ENCODE assay signal across 8 cellular contexts in genomic region chr17:76523084-76524037, GRCh38. TPM values are rescaled to one million over a fixed set of nuclear protein-coding genes. Genes with fewer than 3 reads are reported as not detected.
DNase-seq lines count a peak whose midpoint lies in the region; ATAC-seq and TF ChIP-seq lines count a peak whose summit lies in the region.

No MANE protein-coding gene starts in this region.

- H3K4me3 ChIP-seq in OCI-LY1 (ENCODE audit: low read depth, low read length, poor library complexity, severe bottlenecking) (no peak overlapping the region), neural progenitor cell (no peak overlapping the region), stomach (no peak overlapping the region)

- peaks cover 12% of the 10 kb centered on the region for H3K4me1 ChIP-seq in OCI-LY1 (ENCODE audit: insufficient read depth, low read length, severe bottlenecking)
- peaks cover 3% of the 10 kb centered on the region for H3K4me1 ChIP-seq in neural progenitor cell
- peaks cover 13 to 43% (median 29%) of the 10 kb centered on the region in 4 donors for H3K4me1 ChIP-seq in stomach

- ATAC-seq in HG03432 (IDR thresholded peaks at IDR 0.05; ENCODE audit: unreplicated experiment) (peak; percentile 38), HG03095 (IDR thresholded peaks at IDR 0.05; ENCODE audit: unreplicated experiment) (no peak)

- H4K20me1 ChIP-seq in OCI-LY1 (ENCODE audit: insufficient read depth, low read length) (no peaks in the 10 kb centered on the region), neural progenitor cell (ENCODE audit: low read depth) (no peaks in the 10 kb centered on the region)

- no peaks in the 10 kb centered on the region for H3K9me2 ChIP-seq in OCI-LY1 (ENCODE audit: low read depth, low read length)

- H3K9ac ChIP-seq in OCI-LY1 (ENCODE audit: low read length) = no peak overlapping the region
- no peak overlapping the region for H3K9ac ChIP-seq in neural progenitor cell

- peaks cover 47% of the 10 kb centered on the region for H3K27me3 Mint-ChIP-seq in Calu3 (ENCODE audit: unreplicated experiment)
- H3K27me3 Mint-ChIP-seq in neural progenitor cell (ENCODE audit: insufficient read depth, low read depth) = peaks cover 12% of the 10 kb centered on the region

- H3K27ac ChIP-seq in OCI-LY1 (ENCODE audit: low read depth, low read length, poor library complexity, severe bottlenecking) (no peak overlapping the region), neural progenitor cell (no peak overlapping the region), stomach (no peak overlapping the region)

- no peak overlapping the region for H2AFZ ChIP-seq in OCI-LY1 (ENCODE audit: low read length)
- H2AFZ ChIP-seq in neural progenitor cell (replicated peaks) = no peak overlapping the region

- WGBS in stomach, 5 donors = 21 to 36% (median 22%) methylated on average over 23 to 35 of the region's 35 CpGs

- H3K36me3 ChIP-seq in OCI-LY1 (ENCODE audit: insufficient read depth, low read length) = no peaks in the 10 kb centered on the region
- H3K36me3 ChIP-seq in neural progenitor cell = no peaks in the 10 kb centered on the region
- H3K36me3 ChIP-seq in stomach = no peaks in the 10 kb centered on the region

- no peaks in the 10 kb centered on the region for H3K9me3 Mint-ChIP-seq in Calu3 (ENCODE audit: low read depth, unreplicated experiment)
- H3K9me3 Mint-ChIP-seq in neural progenitor cell = no peaks in the 10 kb centered on the region

- no peak overlapping the region for H3K4me2 ChIP-seq in OCI-LY1 (ENCODE audit: low read length)
- H3K4me2 ChIP-seq in neural progenitor cell = no peak overlapping the region

- no peak for TF ChIP-seq EP300 in stomach (IDR thresholded peaks at IDR 0.05)

- H3K4me3 Mint-ChIP-seq in Calu3 (ENCODE audit: low read depth, unreplicated experiment) = no peak overlapping the region
- no peak overlapping the region for H3K4me3 Mint-ChIP-seq in neural progenitor cell

- H3K79me2 ChIP-seq in OCI-LY1 (ENCODE audit: insufficient read depth, low read length) (no peaks in the 10 kb centered on the region), neural progenitor cell (ENCODE audit: low read depth) (no peaks in the 10 kb centered on the region)

- H3K4me1 Mint-ChIP-seq in Calu3 (ENCODE audit: low read depth, unreplicated experiment) (peaks cover 23% of the 10 kb centered on the region), neural progenitor cell (peaks cover 18% of the 10 kb centered on the region)

- H3K9me3 ChIP-seq in OCI-LY1 (ENCODE audit: low read length) (no peaks in the 10 kb centered on the region), neural progenitor cell (ENCODE audit: low read depth) (no peaks in the 10 kb centered on the region), stomach (no peaks in the 10 kb centered on the region)

- TF ChIP-seq CTCF in Calu3 (IDR thresholded peaks at IDR 0.05; ENCODE audit: unreplicated experiment) (peak; percentile 97), OCI-LY1 (IDR thresholded peaks at IDR 0.05; ENCODE audit: low read length) (peak; percentile 96), neural progenitor cell (IDR thresholded peaks at IDR 0.05) (peak; percentile 99), stomach (IDR thresholded peaks at IDR 0.05) (peak in 6 of 7 experiments; percentile 84 to 100 (median 98))

- no peak overlapping the region for H3K27ac Mint-ChIP-seq in Calu3 (ENCODE audit: unreplicated experiment)
- H3K27ac Mint-ChIP-seq in neural progenitor cell = no peak overlapping the region

- CTCF ChIA-PET in Calu3 (lab: Charles Lee) = interaction anchor here (1.0 to 1.6 kb wide), 8 partner anchors 17 to 190 kb away, joined by 3 to 8 read pairs (median 4); partner anchors contain the start of genes PRCD and ST6GALNAC2

- H3F3A ChIP-seq in OCI-LY1 (ENCODE audit: insufficient read depth, low read length) (no peaks in the 10 kb centered on the region), neural progenitor cell (ENCODE audit: low read depth) (peaks cover 9% of the 10 kb centered on the region)

- no peak for TF ChIP-seq POLR2A in stomach (IDR thresholded peaks at IDR 0.05)

- H3K27me3 ChIP-seq in OCI-LY1 (ENCODE audit: insufficient read depth, low read length) (0 out of 2 replicates have a peak, but pooled peaks cover 6% of the 10 kb centered on the region), neural progenitor cell (peaks cover 16% of the 10 kb centered on the region), stomach (peaks cover 0 to 24% (median 0%) of the 10 kb centered on the region in 3 donors)

- DNase-seq in Calu3 (peak; percentile 88), fibroblast of gingiva (ENCODE audit: low read depth) (peak; percentile 30), neural progenitor cell (ENCODE audit: low spot score) (peak; percentile 86), stomach (peak; percentile 83)
- DNase-seq in activated T-cell treated with anti-CD3 and anti-CD28 coated beads, Interleukin-2, amount 50 U/mL, for 1 hour = peak; percentile 88

- no TSS peak for BruUV-seq in Calu3 (replicated peaks; lab: Mats Ljungman, UMichigan)

- intact Hi-C loops in Calu3 (cut with micrococcal nuclease; ENCODE audit: unreplicated experiment) (loop anchor here (2.0 to 5.0 kb wide), 2 partner anchors 23 to 99 kb away; no protein-coding TSS in a partner anchor), stomach (cut with DNase I; ENCODE audit: low total_unique reads) (loop anchor here (5.0 kb wide), 1 partner anchor 99 kb away; no protein-coding TSS in a partner anchor)

- no peaks in the 10 kb centered on the region for H3K36me3 Mint-ChIP-seq in Calu3 (ENCODE audit: insufficient read depth, unreplicated experiment)
- H3K36me3 Mint-ChIP-seq in neural progenitor cell = no peaks in the 10 kb centered on the region

RNA-seq across cellular contexts. Expression of gene CYGB, which starts 14.1 kb away (rescaled TPM):
- not detected in 2 replicates for total RNA-seq in Calu3 (2022)
- total RNA-seq in neural progenitor cell (ENCODE audit: low replicate concordance) = 1.1 TPM in 1 of 2 replicates, not detected in the other
- 10 to 100 TPM in 3 of 5 donors, 1 to 10 TPM in 1, not detected in 1; 6.8 to 40.4 (median 28.4) TPM for total RNA-seq in stomach
- 100 to 1,000 TPM in 1 of 3 donors, 10 to 100 TPM in 1, 1 to 10 TPM in 1; 9.9 to 101 (median 65.1) TPM for polyA plus RNA-seq in stomach

RNA-seq across cellular contexts. Expression of gene PRCD, which starts 16.5 kb away (rescaled TPM):
- total RNA-seq in Calu3 (2022) (not detected in 2 replicates), neural progenitor cell (ENCODE audit: low replicate concordance) (0.09 TPM in 1 of 2 replicates, not detected in the other), stomach (1 to 10 TPM in 1 of 5 donors, under 1 TPM in 1, not detected in 3; 0.72 to 5.7 TPM)
- polyA plus RNA-seq in stomach = 10 to 100 TPM in 1 of 3 donors, 1 to 10 TPM in 2; 3.6 to 12.2 (median 4.2) TPM

RNA-seq across cellular contexts. Expression of gene RHBDF2, which starts 22.1 kb away (rescaled TPM):
- total RNA-seq in Calu3 (2022) (47.7 and 47.9 TPM in 2 replicates), neural progenitor cell (ENCODE audit: low replicate concordance) (0.79 and 5.0 TPM in 2 replicates), stomach (100 to 1,000 TPM in 2 of 5 donors, 10 to 100 TPM in 3; 16.9 to 175 (median 43.8) TPM)
- polyA plus RNA-seq in stomach = 10 to 100 TPM in 1 of 3 donors, 1 to 10 TPM in 2; 4.6 to 17.5 (median 9.2) TPM

RNA-seq across cellular contexts. Expression of gene AANAT, which starts 56.0 kb away (rescaled TPM):
- not detected in 2 replicates for total RNA-seq in Calu3 (2022)
- not detected in 2 replicates for total RNA-seq in neural progenitor cell (ENCODE audit: low replicate concordance)
- total RNA-seq in stomach = not detected
- polyA plus RNA-seq in stomach = under 1 TPM in 1 of 3 donors, not detected in 2; 0.44 TPM

Comparison
In these comparisons a context has a peak if more than half of its experiments do, and no peak if none do; other contexts are left out.
1. DNase-seq: peak in every context shown above with its lines; median percentile 88 in Calu3; 88 in activated T-cell treated with anti-CD3 and anti-CD28 coated beads, Interleukin-2, amount 50 U/mL, for 1 hour; 86 in neural progenitor cell; 83 in stomach; 30 in fibroblast of gingiva.